ENCODE assay signal across 20 cellular contexts in genomic region chr10:4024846-4025245, GRCh38.
DNase-seq lines count a peak whose midpoint lies in the region; FAIRE-seq lines count a peak whose summit lies in the region.
"Had no signal": no experiment of that assay in that cellular context is flagged by ENCODE, and none has a peak within 500 bp of the region (broad histone marks: within the 10 kb centered on the region; RNA-seq: fewer than 3 reads in every experiment).

No MANE protein-coding gene starts in this region.

- H3K14ac ChIP-seq in trophoblast cell (ENCODE audit: low read length): no peak overlapping the region

- H3K79me2 ChIP-seq in trophoblast cell (ENCODE audit: control insufficient read depth, insufficient read depth, low read length, poor library complexity): no peaks in the 10 kb centered on the region

- no peak overlapping the region for H3K4me3 ChIP-seq in trophoblast cell (ENCODE audit: low read depth, low read length)
- H3K4me3 ChIP-seq: GM23248, K562, SJSA1 had no signal

- H4K8ac ChIP-seq in trophoblast cell (ENCODE audit: low read depth, low read length): no peak overlapping the region

- no peak overlapping the region for H3K18ac ChIP-seq in trophoblast cell (ENCODE audit: low read length)

- peaks cover 12 to 15% of the 10 kb centered on the region in 2 experiments for H3K4me1 ChIP-seq in trophoblast cell (ENCODE audit: control insufficient read depth in 1 of 2, insufficient read depth in 2 of 2, low read length in 2 of 2)
- H3K4me1 ChIP-seq: SJSA1 had no signal

- in situ Hi-C loops in G401 (cut with HindIII; ENCODE audit: low sequenced_read_pairs): no loop called here

- WGBS in trophoblast cell (ENCODE audit: extremely low coverage, insufficient coverage, insufficient read length): no CpG with 5 or more reads among the region's 5 CpGs

- H3K27ac ChIP-seq in trophoblast cell (ENCODE audit: low read depth, low read length): peak overlapping the region; percentile 94
- H3K27ac ChIP-seq: GM23248, RWPE1, SJSA1 had no signal

- no peak overlapping the region for H2BK120ac ChIP-seq in trophoblast cell (ENCODE audit: insufficient read depth, low read length, poor library complexity)

- DNase-seq in G401 (ENCODE audit: low spot score) (peak; percentile 35), amniotic epithelial cell (ENCODE audit: low read depth) (peak; percentile 27), islet precursor cell (peak; percentile 97), trophoblast cell (peak; percentile 98), H4 (ENCODE audit: low spot score) (no peak), posterior cingulate gyrus (no peak), HTR-8/SVneo (ENCODE audit: insufficient read length, low spot score) (no peak)
- DNase-seq: ACHN; AML-193; Calu3; CD4-positive, alpha-beta T cell; DMS53; GM23248; NCI-H187 treated with DMSO at 0.1 percent for 48 hours; NCI-H446; NK-92 treated with Interleukin-12 subunit alpha and Interleukin-12 subunit beta, amount 100 ng/mL, for 24 hours had no signal

- intact Hi-C loops in posterior cingulate gyrus (cut with DNase I): no loop called here

- H2BK5ac ChIP-seq in trophoblast cell (ENCODE audit: low read depth, low read length, poor library complexity): peak overlapping the region; percentile 53

- no peak for FAIRE-seq in HTR-8/SVneo (lab: Jason Lieb, UNC)
- FAIRE-seq: G401.6, K562 had no signal

- no peak overlapping the region for H4K91ac ChIP-seq in trophoblast cell (ENCODE audit: low read depth, low read length)

- no peak overlapping the region for H3K9ac ChIP-seq in trophoblast cell (ENCODE audit: low read length)
- H3K9ac ChIP-seq: GM23248 had no signal

- H3K4me2 ChIP-seq in trophoblast cell (ENCODE audit: low read length): no peak overlapping the region

- no peak overlapping the region for H2AFZ ChIP-seq in trophoblast cell (ENCODE audit: insufficient read depth, low read length, poor library complexity)
- H2AFZ ChIP-seq: GM23248 had no signal

- H3K36me3 ChIP-seq in trophoblast cell (ENCODE audit: control insufficient read depth in 1 of 2, insufficient read depth in 2 of 2, low read length in 2 of 2): no peaks in the 10 kb centered on the region
- H3K36me3 ChIP-seq: SJSA1 had no signal

- no peak overlapping the region for H2BK12ac ChIP-seq in trophoblast cell (ENCODE audit: low read length)

- H3K9me3 ChIP-seq in trophoblast cell (ENCODE audit: insufficient read depth, low read depth, low read length): no peaks in the 10 kb centered on the region
- H3K9me3 ChIP-seq: SJSA1 had no signal

- H3K4ac ChIP-seq in trophoblast cell (ENCODE audit: low read depth, low read length): no peak overlapping the region

- peaks cover 19% of the 10 kb centered on the region for H3K79me1 ChIP-seq in trophoblast cell (ENCODE audit: low read length)

- no peaks in the 10 kb centered on the region for H3K27me3 ChIP-seq in trophoblast cell (ENCODE audit: insufficient read depth, low read length)
- H3K27me3 ChIP-seq: SJSA1 had no signal

- no peak overlapping the region for H4K12ac ChIP-seq in trophoblast cell (ENCODE audit: low read depth, low read length)

- H3K23ac ChIP-seq in trophoblast cell (ENCODE audit: low read length): no peak overlapping the region

- no peak overlapping the region for H2AK5ac ChIP-seq in trophoblast cell (ENCODE audit: low read length)

Comparison
In these comparisons a context has a peak if more than half of its experiments do, and no peak if none do; other contexts are left out.
1. DNase-seq: peak in G401 (single experiment), amniotic epithelial cell (single experiment), islet precursor cell (single experiment) and trophoblast cell (2 of 2); none in H4 (single experiment), posterior cingulate gyrus (0 of 10) and HTR-8/SVneo (single experiment).